Comparison of ENCODE assay signal across 14 cellular contexts in genomic region chr17:37519241-37519985, GRCh38. TPM values are rescaled to one million over a fixed set of nuclear protein-coding genes. Genes with fewer than 3 reads are reported as not detected.
A peak's percentile ranks its signal among the peaks of the same experiment; 100 is the strongest.
DNase-seq lines count a peak whose midpoint lies in the region; ATAC-seq and TF ChIP-seq lines count a peak whose summit lies in the region.
"Had no signal": no experiment of that assay in that cellular context is flagged by ENCODE, and none has a peak within 500 bp of the region (broad histone marks: within the 10 kb centered on the region; RNA-seq: fewer than 3 reads in every experiment).

No MANE protein-coding gene starts in this region.

- H3K9me3 ChIP-seq in smooth muscle cell (replicated peaks; ENCODE audit: low read depth): no peaks in the 10 kb centered on the region
- H3K9me3 ChIP-seq: breast epithelium, right atrium auricular region, tibial artery had no signal

- 43% methylated on average over 5 of the region's 5 CpGs for WGBS in smooth muscle cell (ENCODE audit: low lambda C conversion rate)

- no peaks in the 10 kb centered on the region for H3K79me2 ChIP-seq in smooth muscle cell (ENCODE audit: low read depth)

- no peaks in the 10 kb centered on the region for H3K4me1 ChIP-seq in smooth muscle cell (ENCODE audit: low read depth)
- H3K4me1 ChIP-seq: breast epithelium, tibial artery had no signal

- H3K27me3 ChIP-seq in smooth muscle cell (ENCODE audit: low read depth): no peaks in the 10 kb centered on the region
- H3K27me3 ChIP-seq: breast epithelium, right atrium auricular region, tibial artery had no signal

- H3K27ac ChIP-seq in smooth muscle cell (ENCODE audit: low read depth): peak overlapping the region; percentile 42
- H3K27ac ChIP-seq: breast epithelium, right atrium auricular region, tibial artery had no signal

- no peaks in the 10 kb centered on the region for H3K9me3 Mint-ChIP-seq in activated T-cell treated with anti-CD3 and anti-CD28 coated beads, Interleukin-2, amount 50 U/mL, for 72 hours

- H3K4me3 ChIP-seq in smooth muscle cell: no peak overlapping the region
- H3K4me3 ChIP-seq: breast epithelium, right atrium auricular region, tibial artery had no signal

- H3K27ac Mint-ChIP-seq in activated T-cell treated with anti-CD3 and anti-CD28 coated beads, Interleukin-2, amount 50 U/mL, for 72 hours: peak overlapping the region; percentile 69

- DNase-seq in activated T-cell treated with anti-CD3 and anti-CD28 coated beads, Interleukin-2, amount 50 U/mL, for 72 hours: no peak
- DNase-seq in activated T-cell treated with anti-CD3 and anti-CD28 coated beads, Interleukin-2, amount 50 U/mL, for 48 hours: no peak
- peak; percentile 22 for DNase-seq in SW480 (ENCODE audit: low spot score)
- DNase-seq in astrocyte of the hippocampus (ENCODE audit: low read depth, low spot score): peak; percentile 43
- no peak for DNase-seq in smooth muscle cell (lab: John Stamatoyannopoulos, UW; ENCODE audit: unreplicated experiment)
- DNase-seq in activated CD4-positive, CD25-positive, alpha-beta regulatory T cell treated with anti-CD3 and anti-CD28 coated beads, Interleukin-2, amount 50 U/mL, for 72 hours: no peak
- DNase-seq in germinal center (ENCODE audit: low spot score): no peak
- DNase-seq: NCI-H2029 treated with DMSO at 0.1 percent for 48 hours, NCI-H69, tibial artery had no signal

- no peak for TF ChIP-seq CTCF in smooth muscle cell (IDR thresholded peaks at IDR 0.05; ENCODE audit: borderline replicate concordance, insufficient read depth, poor library complexity, severe bottlenecking)

- H3K4me3 Mint-ChIP-seq in activated T-cell treated with anti-CD3 and anti-CD28 coated beads, Interleukin-2, amount 50 U/mL, for 72 hours: no peak overlapping the region

- H3K27me3 Mint-ChIP-seq in activated T-cell treated with anti-CD3 and anti-CD28 coated beads, Interleukin-2, amount 50 U/mL, for 72 hours (ENCODE audit: low read depth): no peaks in the 10 kb centered on the region

- no peak overlapping the region for H2AFZ ChIP-seq in smooth muscle cell (ENCODE audit: low read depth)

- ATAC-seq in activated T-cell treated with anti-CD3 and anti-CD28 coated beads, Interleukin-2, amount 50 U/mL, for 72 hours (replicated peaks in 1 of 2): no peak
- ATAC-seq in HG03280 (IDR thresholded peaks at IDR 0.05; ENCODE audit: unreplicated experiment): no peak
- ATAC-seq: activated CD4-positive, CD25-positive, alpha-beta regulatory T cell treated with anti-CD3 and anti-CD28 coated beads, Interleukin-2, amount 50 U/mL, for 24 hours had no signal

- H3K4me2 ChIP-seq in smooth muscle cell: peak overlapping the region; percentile 5

- peaks cover 9% of the 10 kb centered on the region for H4K20me1 ChIP-seq in smooth muscle cell (ENCODE audit: low read depth)

- H3K36me3 Mint-ChIP-seq in activated T-cell treated with anti-CD3 and anti-CD28 coated beads, Interleukin-2, amount 50 U/mL, for 72 hours (ENCODE audit: insufficient read depth in 2 of 2): peaks cover 9 to 11% of the 10 kb centered on the region in 2 donors

- H3K9ac ChIP-seq in smooth muscle cell (ENCODE audit: low read depth): no peak overlapping the region

- peaks cover 6% of the 10 kb centered on the region for H3F3A ChIP-seq in smooth muscle cell (ENCODE audit: low read depth)

- H3K4me1 Mint-ChIP-seq in activated T-cell treated with anti-CD3 and anti-CD28 coated beads, Interleukin-2, amount 50 U/mL, for 72 hours (ENCODE audit: low read depth): peaks cover 6% of the 10 kb centered on the region

- H3K36me3 ChIP-seq in smooth muscle cell (ENCODE audit: low read depth): peaks cover 6% of the 10 kb centered on the region
- H3K36me3 ChIP-seq: breast epithelium had no signal

RNA-seq across cellular contexts. Expression of gene DUSP14, which starts 29.7 kb away (rescaled TPM):
- 10 to 100 TPM; 11.2 to 13.8 TPM for total RNA-seq in activated T-cell treated with anti-CD3 and anti-CD28 coated beads, Interleukin-2, amount 50 U/mL, for 72 hours
- 47.1 and 62.1 TPM in 2 replicates for total RNA-seq in smooth muscle cell
- 40.4 and 59.1 TPM in 2 replicates for polyA plus RNA-seq in smooth muscle cell

Comparison
In these comparisons a context has a peak if more than half of its experiments do, and no peak if none do; other contexts are left out.
1. DNase-seq: peak in SW480 (single experiment) and astrocyte of the hippocampus (single experiment); none in activated T-cell treated with anti-CD3 and anti-CD28 coated beads, Interleukin-2, amount 50 U/mL, for 72 hours (0 of 2), activated T-cell treated with anti-CD3 and anti-CD28 coated beads, Interleukin-2, amount 50 U/mL, for 48 hours (0 of 2), smooth muscle cell (single experiment), activated CD4-positive, CD25-positive, alpha-beta regulatory T cell treated with anti-CD3 and anti-CD28 coated beads, Interleukin-2, amount 50 U/mL, for 72 hours (single experiment) and germinal center (single experiment).